In the genomic region with DNA sequence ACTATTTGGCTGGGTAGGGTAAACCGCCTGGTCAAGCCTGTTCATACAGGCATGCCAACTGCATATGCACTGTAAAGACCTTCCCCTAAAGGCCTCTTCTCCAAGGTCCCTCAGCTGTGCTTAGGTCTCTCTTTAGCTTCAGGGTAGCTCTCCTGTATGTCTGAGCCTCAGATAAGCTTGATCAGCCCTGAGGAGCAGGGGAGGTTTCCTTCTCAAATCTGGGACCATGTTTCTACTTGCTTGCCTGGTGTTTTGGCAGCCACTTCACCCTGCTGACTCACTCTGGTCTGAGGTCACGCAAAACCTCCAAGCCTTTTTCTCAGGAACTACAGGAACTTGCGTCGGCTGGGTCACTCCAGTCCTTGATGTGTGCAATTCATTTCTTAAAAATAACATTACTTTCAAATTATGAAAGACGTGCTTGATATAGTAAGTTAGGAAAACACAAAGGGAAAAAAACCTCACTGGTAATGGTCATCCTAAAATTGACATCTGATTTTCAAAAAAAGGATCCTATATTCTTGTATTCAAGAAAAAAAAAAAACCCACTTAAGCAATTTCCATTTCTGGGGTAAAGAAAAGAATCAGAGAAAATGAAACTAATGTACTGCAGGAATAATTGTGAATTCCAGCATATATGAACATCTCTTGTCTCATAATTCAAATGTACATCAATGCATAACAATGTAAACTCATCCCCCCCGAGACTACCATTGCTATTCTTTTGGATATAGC, we compare ENCODE assay signal across 8 cellular contexts. TPM values are rescaled to one million over a fixed set of nuclear protein-coding genes. Genes with fewer than 3 reads are reported as not detected.
A peak's percentile ranks its signal among the peaks of the same experiment; 100 is the strongest.
DNase-seq lines count a peak whose midpoint lies in the region; ATAC-seq and TF ChIP-seq lines count a peak whose summit lies in the region.

No MANE protein-coding gene starts in this region.

- no peak overlapping the region for H3K4me3 ChIP-seq in BJ (ENCODE audit: low read depth, low read length)

- no peaks in the 10 kb centered on the region for H3K36me3 ChIP-seq in BJ (ENCODE audit: control insufficient read depth, insufficient read depth, low read length)

- POLR2A ChIA-PET in BJ (lab: Charles Lee) = no interaction called here

- CTCF ChIA-PET in BJ (lab: Yijun Ruan, JAX) = no interaction called here

- intact Hi-C loops in left ventricle myocardium superior (cut with micrococcal nuclease) = no loop called here

- H3K4me3 Mint-ChIP-seq in activated naive CD8-positive, alpha-beta T cell = peak overlapping the region; percentile 6

- H3K27me3 ChIP-seq in BJ (ENCODE audit: control insufficient read depth, insufficient read depth, low read length) = no peaks in the 10 kb centered on the region

- peaks cover 30% of the 10 kb centered on the region for H3K4me1 Mint-ChIP-seq in activated naive CD8-positive, alpha-beta T cell (ENCODE audit: low read depth)

- DNase-seq in BJ (ENCODE audit: low read depth) (peak; percentile 93), LoVo (ENCODE audit: low spot score) (peak; percentile 49), left ventricle myocardium superior (peak; percentile 66), GM10266 (ENCODE audit: extremely low spot score) (no peak), NCI-H1105 treated with DMSO at 0.1 percent for 48 hours (lab: John Stamatoyannopoulos, UW) (no peak), NCI-H187 treated with DMSO at 0.1 percent for 48 hours (lab: John Stamatoyannopoulos, UW) (no peak)
- DNase-seq in stimulated activated CD4-positive, alpha-beta T cell treated with anti-CD3 and anti-CD28 coated beads, Interleukin-2, amount 100 ng/mL, for 24 hours = peak; percentile 40 to 54

- H3K9me3 Mint-ChIP-seq in activated naive CD8-positive, alpha-beta T cell (ENCODE audit: low read depth) = no peaks in the 10 kb centered on the region

- H3K27ac Mint-ChIP-seq in activated naive CD8-positive, alpha-beta T cell = peak overlapping the region; percentile 37

- TF ChIP-seq CTCF in BJ (IDR thresholded peaks at IDR 0.05; ENCODE audit: insufficient read depth, low read depth, low read length) = no peak
- no peak for TF ChIP-seq CTCF in GM10266 (IDR thresholded peaks at IDR 0.05; ENCODE audit: control insufficient read depth, insufficient read depth, low read depth, missing control alignments)

- H3K27me3 Mint-ChIP-seq in activated naive CD8-positive, alpha-beta T cell = no peaks in the 10 kb centered on the region

- ATAC-seq in left ventricle myocardium superior = peak; percentile 71

- no peaks in the 10 kb centered on the region for H3K36me3 Mint-ChIP-seq in activated naive CD8-positive, alpha-beta T cell

RNA-seq across cellular contexts. Expression of a gene that starts 24.7 kb away (rescaled TPM):
- polyA plus RNA-seq in BJ (2011; rRNA removed) = 7.7 and 8.2 TPM in 2 replicates
- 8.2 and 10.8 TPM in 2 replicates for polyA minus RNA-seq in BJ (2011; rRNA and poly(A)+ RNA removed)
- 13.3 TPM for total RNA-seq in left ventricle myocardium superior

RNA-seq across cellular contexts. Expression of a gene that starts 47.4 kb away (rescaled TPM):
- polyA plus RNA-seq in BJ (2011; rRNA removed) = 131 and 150 TPM in 2 replicates
- 32.4 and 45.1 TPM in 2 replicates for polyA minus RNA-seq in BJ (2011; rRNA and poly(A)+ RNA removed)
- 121 TPM for total RNA-seq in left ventricle myocardium superior

Comparison
In these comparisons a context has a peak if more than half of its experiments do, and no peak if none do; other contexts are left out.
1. DNase-seq: peak in BJ (single experiment), LoVo (single experiment), left ventricle myocardium superior (single experiment) and stimulated activated CD4-positive, alpha-beta T cell treated with anti-CD3 and anti-CD28 coated beads, Interleukin-2, amount 100 ng/mL, for 24 hours (2 of 2); none in GM10266 (single experiment), NCI-H1105 treated with DMSO at 0.1 percent for 48 hours (single experiment) and NCI-H187 treated with DMSO at 0.1 percent for 48 hours (single experiment).